ENCODE assay signal across 9 cellular contexts in the genomic region with DNA sequence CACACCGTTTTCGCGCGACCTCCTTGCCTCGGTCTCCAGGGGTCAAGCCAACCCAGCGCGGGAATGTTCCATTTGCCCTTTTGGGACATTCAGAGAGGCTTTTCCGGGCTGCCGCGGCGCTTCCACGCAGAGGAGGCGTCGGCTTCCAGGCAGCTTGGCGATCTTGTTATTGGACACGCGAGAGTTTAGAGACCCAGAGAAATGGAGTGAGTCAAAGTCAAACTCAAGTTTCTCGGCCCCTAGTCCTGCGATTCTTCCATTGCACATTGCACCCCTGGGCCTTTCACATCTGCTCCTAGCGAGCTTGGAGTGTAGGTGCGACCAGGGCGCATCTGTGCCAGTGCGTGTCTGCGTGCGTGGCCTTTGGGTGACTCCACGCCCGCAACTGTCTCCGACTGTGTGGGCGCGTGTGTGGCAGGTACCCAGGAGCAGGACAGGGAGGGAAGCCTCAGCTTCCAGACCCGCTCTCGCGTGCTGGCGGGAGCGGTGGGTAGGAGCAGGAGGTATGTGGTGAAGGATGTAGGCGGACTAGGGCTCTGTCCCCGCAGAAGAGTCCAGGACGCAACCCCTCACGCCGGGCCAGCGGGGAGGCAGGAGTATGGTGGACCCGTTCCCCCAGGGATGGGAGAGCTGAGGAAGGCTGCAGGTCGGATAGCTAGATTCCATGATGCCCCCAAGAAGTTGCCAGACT. TPM values are rescaled to one million over a fixed set of nuclear protein-coding genes. Genes with fewer than 3 reads are reported as not detected.
DNase-seq lines count a peak whose midpoint lies in the region; ATAC-seq and TF ChIP-seq lines count a peak whose summit lies in the region.
"Had no signal": no experiment of that assay in that cellular context is flagged by ENCODE, and none has a peak within 500 bp of the region (broad histone marks: within the 10 kb centered on the region; RNA-seq: fewer than 3 reads in every experiment).

No MANE protein-coding gene starts in this region.

- POLR2A ChIA-PET in AG04450 (lab: Yijun Ruan, JAX), result no interaction called here
- POLR2A ChIA-PET in activated naive CD8-positive, alpha-beta T cell treated with anti-CD3 and anti-CD28 coated beads, Interleukin-2, amount 10 ng/mL, durations not matched to agents 7 days and 5 days (lab: Charles Lee), result no interaction called here

- DNase-seq in AG04450 (ENCODE audit: low read depth, low spot score) (no peak), HAP-1 (ENCODE audit: low spot score in 2 of 2) (no peak), memory B cell (ENCODE audit: low spot score in 2 of 2) (no peak), A172 (ENCODE audit: low spot score) (no peak), NCI-H1105 treated with DMSO at 0.1 percent for 48 hours (lab: John Stamatoyannopoulos, UW) (no peak), NCI-H128 (lab: John Stamatoyannopoulos, UW; ENCODE audit: unreplicated experiment) (no peak)
- no peak for DNase-seq in activated naive CD8-positive, alpha-beta T cell treated with anti-CD3 and anti-CD28 coated beads, Interleukin-2, amount 10 ng/mL, durations not matched to agents 7 days and 5 days

- peak overlapping the region; percentile 17 for H3K4me3 Mint-ChIP-seq in activated naive CD8-positive, alpha-beta T cell treated with anti-CD3 and anti-CD28 coated beads, Interleukin-2, amount 10 ng/mL, durations not matched to agents 7 days and 5 days
- peak overlapping the region; percentile 63 for H3K4me3 Mint-ChIP-seq in memory B cell

- peaks cover 60% of the 10 kb centered on the region for H3K27me3 ChIP-seq in AG04450 (ENCODE audit: control insufficient read depth, insufficient read depth, low read length)
- H3K27me3 ChIP-seq in HAP-1 (ENCODE audit: low read depth), result no peaks in the 10 kb centered on the region

- H3K4me1 ChIP-seq in HAP-1, result peaks cover 6% of the 10 kb centered on the region

- no peak for TF ChIP-seq CTCF in AG04450 (IDR thresholded peaks at IDR 0.05; ENCODE audit: low read depth, low read length)

- no peak overlapping the region for H3K27ac ChIP-seq in AG04450 (ENCODE audit: low read depth, low read length)

- no peaks in the 10 kb centered on the region for H3K9me3 Mint-ChIP-seq in activated naive CD8-positive, alpha-beta T cell treated with anti-CD3 and anti-CD28 coated beads, Interleukin-2, amount 10 ng/mL, durations not matched to agents 7 days and 5 days
- H3K9me3 Mint-ChIP-seq in memory B cell, result no peaks in the 10 kb centered on the region

- in situ Hi-C loops in HAP-1 (cut with MboI; ENCODE audit: low sequenced_read_pairs), result loop anchor here (25.0 kb wide), 2 partner anchors 568 to 918 kb away; no protein-coding TSS in a partner anchor

- no peaks in the 10 kb centered on the region; the same call in 1 of the 2 replicates for H3K36me3 ChIP-seq in HAP-1 (replicated peaks)

- H3K27ac Mint-ChIP-seq in activated naive CD8-positive, alpha-beta T cell treated with anti-CD3 and anti-CD28 coated beads, Interleukin-2, amount 10 ng/mL, durations not matched to agents 7 days and 5 days, result no peak overlapping the region
- H3K27ac Mint-ChIP-seq in memory B cell, result no peak overlapping the region

- no peaks in the 10 kb centered on the region for H3K36me3 Mint-ChIP-seq in activated naive CD8-positive, alpha-beta T cell treated with anti-CD3 and anti-CD28 coated beads, Interleukin-2, amount 10 ng/mL, durations not matched to agents 7 days and 5 days
- no peaks in the 10 kb centered on the region for H3K36me3 Mint-ChIP-seq in memory B cell

- H3K4me3 ChIP-seq in AG04450 (ENCODE audit: low read depth, low read length) (0 out of 2 replicates have a peak overlapping the region, but pooled peaks have one; percentile 4), HAP-1 (peak overlapping the region; percentile 13; the same call in 1 of the 2 replicates)

- peaks cover 71% of the 10 kb centered on the region for H3K27me3 Mint-ChIP-seq in activated naive CD8-positive, alpha-beta T cell treated with anti-CD3 and anti-CD28 coated beads, Interleukin-2, amount 10 ng/mL, durations not matched to agents 7 days and 5 days
- H3K27me3 Mint-ChIP-seq in memory B cell, result peaks cover 34% of the 10 kb centered on the region

- H3K9me3 ChIP-seq in AG04450 (ENCODE audit: control insufficient read depth, insufficient read depth, low read length) (peaks cover 4% of the 10 kb centered on the region; the same call in 1 of the 2 replicates), HAP-1 (no peaks in the 10 kb centered on the region)

- ATAC-seq in activated naive CD8-positive, alpha-beta T cell treated with anti-CD3 and anti-CD28 coated beads, Interleukin-2, amount 10 ng/mL, durations not matched to agents 7 days and 5 days (ENCODE audit: low read depth), result peak; percentile 3
- ATAC-seq in memory B cell (ENCODE audit: low read depth), result no peak
- no peak for ATAC-seq in HG02623 (IDR thresholded peaks at IDR 0.05; ENCODE audit: unreplicated experiment)

- CTCF ChIA-PET in AG04450 (lab: Charles Lee), result interaction anchor here (0.6 to 6.1 kb wide), 21 partner anchors 12 to 911 kb away, joined by 3 to 135 read pairs (median 4); no protein-coding TSS in a partner anchor

- H3K4me1 Mint-ChIP-seq in activated naive CD8-positive, alpha-beta T cell treated with anti-CD3 and anti-CD28 coated beads, Interleukin-2, amount 10 ng/mL, durations not matched to agents 7 days and 5 days, result peaks cover 20% of the 10 kb centered on the region
- peaks cover 19% of the 10 kb centered on the region for H3K4me1 Mint-ChIP-seq in memory B cell

RNA-seq across cellular contexts. Expression of gene SIX3, which starts 13.5 kb away (rescaled TPM):
- not detected in 2 replicates for polyA plus RNA-seq in AG04450 (2011; rRNA removed)
- not detected in 2 replicates for polyA minus RNA-seq in AG04450 (2011; rRNA and poly(A)+ RNA removed)
- total RNA-seq in activated naive CD8-positive, alpha-beta T cell treated with anti-CD3 and anti-CD28 coated beads, Interleukin-2, amount 10 ng/mL, durations not matched to agents 7 days and 5 days, result not detected
- not detected in 2 replicates for total RNA-seq in A172 (2014; rRNA removed; shearing (Covaris generic))
- polyA plus RNA-seq: esophagus had no signal

RNA-seq across cellular contexts. Expression of gene SIX2, which starts 54.2 kb away (rescaled TPM):
- not detected in 2 replicates for polyA plus RNA-seq in AG04450 (2011; rRNA removed)
- not detected in 2 replicates for polyA minus RNA-seq in AG04450 (2011; rRNA and poly(A)+ RNA removed)
- total RNA-seq in activated naive CD8-positive, alpha-beta T cell treated with anti-CD3 and anti-CD28 coated beads, Interleukin-2, amount 10 ng/mL, durations not matched to agents 7 days and 5 days, result not detected
- not detected in 2 replicates for total RNA-seq in A172 (2014; rRNA removed; shearing (Covaris generic))
